Comparison of ENCODE assay signal across 8 cellular contexts in the genomic region with DNA sequence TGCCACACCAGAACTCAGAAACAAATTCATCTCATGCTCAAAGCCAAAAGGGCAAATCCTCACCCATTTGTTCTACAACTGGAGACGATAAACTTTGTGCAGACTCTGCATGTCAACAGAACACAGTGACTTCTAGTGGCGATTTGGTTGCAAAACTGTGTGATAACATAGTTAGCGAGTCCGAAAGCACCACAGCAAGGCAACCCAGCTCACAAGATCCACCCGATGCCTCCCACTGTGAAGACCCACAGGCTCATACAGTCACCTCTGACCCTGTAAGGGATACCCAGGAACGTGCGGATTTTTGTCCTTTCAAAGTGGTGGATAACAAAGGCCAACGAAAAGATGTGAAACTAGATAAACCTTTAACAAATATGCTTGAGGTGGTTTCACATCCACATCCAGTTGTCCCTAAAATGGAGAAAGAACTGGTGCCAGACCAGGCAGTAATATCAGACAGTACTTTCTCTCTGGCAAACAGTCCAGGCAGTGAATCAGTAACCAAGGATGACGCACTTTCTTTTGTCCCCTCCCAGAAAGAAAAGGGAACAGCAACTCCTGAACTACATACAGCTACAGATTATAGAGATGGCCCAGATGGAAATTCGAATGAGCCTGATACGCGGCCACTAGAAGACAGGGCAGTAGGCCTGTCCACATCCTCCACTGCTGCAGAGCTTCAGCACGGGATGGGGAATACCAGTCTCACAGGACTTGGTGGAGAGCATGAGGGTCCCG.
DNase-seq lines count a peak whose midpoint lies in the region; ATAC-seq and TF ChIP-seq lines count a peak whose summit lies in the region.

No MANE protein-coding gene starts in this region.

- no peak for ATAC-seq in activated CD8-positive, alpha-beta memory T cell treated with anti-CD3 and anti-CD28 coated beads, Interleukin-2, amount 10 ng/mL, durations not matched to agents 7 days and 5 days
- ATAC-seq in lung (ENCODE audit: insufficient read depth, low FRiP score) = peak; percentile 8
- ATAC-seq in GM21529 (IDR thresholded peaks at IDR 0.05; ENCODE audit: unreplicated experiment) = no peak
- no peak for ATAC-seq in HG03095 (IDR thresholded peaks at IDR 0.05; ENCODE audit: unreplicated experiment)

- no peaks in the 10 kb centered on the region for H3K9me3 ChIP-seq in ascending aorta
- no peaks in the 10 kb centered on the region for H3K9me3 ChIP-seq in lung (ENCODE audit: control insufficient read depth in 2 of 2, insufficient read depth in 1 of 2, low read length in 1 of 2)
- no peaks in the 10 kb centered on the region for H3K9me3 ChIP-seq in transverse colon

- peak overlapping the region; percentile 78 to 83 for H3K27ac ChIP-seq in ascending aorta
- H3K27ac ChIP-seq in lung (ENCODE audit: low read depth in 1 of 2, low read length in 1 of 2) = peak overlapping the region; percentile 94 to 98
- peak overlapping the region; percentile 86 to 93 (median 90) for H3K27ac ChIP-seq in transverse colon

- peak; percentile 65 for TF ChIP-seq POLR2A in transverse colon (IDR thresholded peaks at IDR 0.05)

- TF ChIP-seq CTCF in ascending aorta (IDR thresholded peaks at IDR 0.05) (peak in 1 of 3 experiments; percentile 7), lung (IDR thresholded peaks at IDR 0.05; ENCODE audit: control extremely low read depth, extremely low read depth) (no peak), transverse colon (IDR thresholded peaks at IDR 0.05) (peak in 3 of 5 experiments; percentile 6 to 45 (median 11))

- no peaks in the 10 kb centered on the region for H3K9me3 Mint-ChIP-seq in activated CD8-positive, alpha-beta memory T cell treated with anti-CD3 and anti-CD28 coated beads, Interleukin-2, amount 10 ng/mL, durations not matched to agents 7 days and 5 days (ENCODE audit: low read depth)

- peaks cover 64% of the 10 kb centered on the region for H3K4me1 Mint-ChIP-seq in activated CD8-positive, alpha-beta memory T cell treated with anti-CD3 and anti-CD28 coated beads, Interleukin-2, amount 10 ng/mL, durations not matched to agents 7 days and 5 days

- H3K27me3 ChIP-seq in ascending aorta (no peaks in the 10 kb centered on the region), lung (ENCODE audit: control insufficient read depth, insufficient read depth) (no peaks in the 10 kb centered on the region), transverse colon (no peaks in the 10 kb centered on the region)

- WGBS in lung, 2 donors = 57 to 69% methylated on average over 14 of the region's 14 CpGs
- 56 to 60% methylated on average over 1 to 14 of the region's 14 CpGs for WGBS in transverse colon (ENCODE audit: low coverage in 1 of 2), 2 donors

- TF ChIP-seq EP300 in transverse colon (IDR thresholded peaks at IDR 0.05; ENCODE audit: low read depth) = peak; percentile 24

- H3K4me1 ChIP-seq in ascending aorta = peaks cover 15 to 65% of the 10 kb centered on the region in 2 donors
- peaks cover 20 to 37% of the 10 kb centered on the region in 2 donors for H3K4me1 ChIP-seq in lung (ENCODE audit: control insufficient read depth in 2 of 2, insufficient read depth in 2 of 2, low read length in 2 of 2)
- H3K4me1 ChIP-seq in transverse colon = peaks cover 21 to 86% (median 53%) of the 10 kb centered on the region in 4 donors

- peak overlapping the region; percentile 99 for H3K27ac Mint-ChIP-seq in activated CD8-positive, alpha-beta memory T cell treated with anti-CD3 and anti-CD28 coated beads, Interleukin-2, amount 10 ng/mL, durations not matched to agents 7 days and 5 days

- in situ Hi-C loops in transverse colon (cut with MboI; ENCODE audit: low pct_ligation_motif_present in 1 of 4, low pct_unique_long_range_greater_than_20kb in 1 of 4, low sequenced_read_pairs in 3 of 4) = loop anchor here in 1 of 4 donors (25.0 kb wide), 1 partner anchor 93 kb away; no protein-coding TSS in a partner anchor

- intact Hi-C loops in ascending aorta (cut with DNase I) = loop anchor here (5.0 kb wide), 1 partner anchor 37 kb away; no protein-coding TSS in a partner anchor
- intact Hi-C loops in transverse colon (cut with DNase I; ENCODE audit: low total_unique reads) = no loop called here

- no peaks in the 10 kb centered on the region for H3K27me3 Mint-ChIP-seq in activated CD8-positive, alpha-beta memory T cell treated with anti-CD3 and anti-CD28 coated beads, Interleukin-2, amount 10 ng/mL, durations not matched to agents 7 days and 5 days

- no peaks in the 10 kb centered on the region for H3K36me3 ChIP-seq in ascending aorta
- peaks cover 0 to 14% of the 10 kb centered on the region in 2 donors for H3K36me3 ChIP-seq in lung (ENCODE audit: control insufficient read depth in 2 of 2, insufficient read depth in 2 of 2, low read length in 2 of 2)
- H3K36me3 ChIP-seq in transverse colon = peaks cover 0 to 3% (median 0%) of the 10 kb centered on the region in 4 donors

- peak overlapping the region in 1 of 2 donors; percentile 25 for H3K4me3 ChIP-seq in ascending aorta
- H3K4me3 ChIP-seq in lung = no peak overlapping the region
- peak overlapping the region in 3 of 4 donors; percentile 13 to 49 (median 28) for H3K4me3 ChIP-seq in transverse colon

- H3K4me3 Mint-ChIP-seq in activated CD8-positive, alpha-beta memory T cell treated with anti-CD3 and anti-CD28 coated beads, Interleukin-2, amount 10 ng/mL, durations not matched to agents 7 days and 5 days = peak overlapping the region; percentile 82

- peaks cover 38% of the 10 kb centered on the region for H3K36me3 Mint-ChIP-seq in activated CD8-positive, alpha-beta memory T cell treated with anti-CD3 and anti-CD28 coated beads, Interleukin-2, amount 10 ng/mL, durations not matched to agents 7 days and 5 days

- CTCF ChIA-PET in activated CD8-positive, alpha-beta memory T cell treated with anti-CD3 and anti-CD28 coated beads, Interleukin-2, amount 10 ng/mL, durations not matched to agents 7 days and 5 days (lab: Charles Lee) = interaction anchor here (1.1 to 3.6 kb wide), 8 partner anchors 23 to 249 kb away, joined by 3 to 23 read pairs (median 8); no protein-coding TSS in a partner anchor

- no peak for DNase-seq in activated CD8-positive, alpha-beta memory T cell treated with anti-CD3 and anti-CD28 coated beads, Interleukin-2, amount 10 ng/mL, durations not matched to agents 7 days and 5 days
- no peak for DNase-seq in activated CD8-positive, alpha-beta memory T cell treated with anti-CD3 and anti-CD28 coated beads for 24 hours
- DNase-seq in ascending aorta (ENCODE audit: low spot score in 2 of 2) = peak in 1 of 2 donors; percentile 73
- no peak for DNase-seq in lung (ENCODE audit: low spot score)
- peak; percentile 64 for DNase-seq in transverse colon
- DNase-seq in NCI-H2029 (lab: John Stamatoyannopoulos, UW) = no peak
